ENCODE assay signal across 9 cellular contexts in the genomic region with DNA sequence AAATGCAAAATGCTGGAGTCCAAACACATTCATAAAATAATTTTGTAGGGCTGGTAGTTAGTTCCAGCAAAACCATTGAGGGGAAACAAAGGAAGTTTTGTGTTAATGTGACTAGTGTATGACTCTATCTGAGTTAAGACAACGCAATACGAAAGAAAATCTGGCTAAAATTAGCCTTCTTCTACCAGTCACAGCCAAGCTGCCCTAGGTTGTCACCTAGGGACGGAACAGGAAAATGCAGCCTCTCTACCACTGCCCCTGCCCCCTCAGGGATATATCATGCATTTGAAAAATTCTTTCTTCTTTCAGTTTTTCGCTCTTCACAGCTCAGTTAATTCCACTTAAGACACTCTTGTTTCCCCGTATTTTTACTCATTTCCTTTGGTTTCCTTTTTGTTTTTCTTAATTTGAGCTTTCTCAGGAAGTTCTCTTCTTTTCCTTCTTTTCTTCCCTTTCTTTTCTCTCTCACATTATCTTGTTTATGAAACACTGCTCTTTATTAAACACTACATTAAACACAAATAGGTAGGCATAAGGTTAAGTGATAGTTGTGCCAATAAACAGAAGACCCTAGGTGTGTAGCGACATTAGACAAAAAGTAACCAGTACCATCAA. TPM values are rescaled to one million over a fixed set of nuclear protein-coding genes. Genes with fewer than 3 reads are reported as not detected.
DNase-seq lines count a peak whose midpoint lies in the region; ATAC-seq and TF ChIP-seq lines count a peak whose summit lies in the region.
"Had no signal": no experiment of that assay in that cellular context is flagged by ENCODE, and none has a peak within 500 bp of the region (broad histone marks: within the 10 kb centered on the region; RNA-seq: fewer than 3 reads in every experiment).

No MANE protein-coding gene starts in this region.

- H3K9me3 Mint-ChIP-seq in activated CD4-positive, alpha-beta T cell treated with anti-CD3 and anti-CD28 coated beads for 36 hours (ENCODE audit: low read depth), result peaks cover 3% of the 10 kb centered on the region
- H3K9me3 Mint-ChIP-seq in activated CD4-positive, alpha-beta T cell treated with anti-CD3 and anti-CD28 coated beads, Interleukin-2, amount 10 ng/mL, durations not matched to agents 7 days and 5 days, result no peaks in the 10 kb centered on the region
- H3K9me3 Mint-ChIP-seq in nephron, result peaks cover 8% of the 10 kb centered on the region
- H3K9me3 Mint-ChIP-seq in activated naive CD4-positive, alpha-beta T cell treated with anti-CD3 and anti-CD28 coated beads for 36 hours, result no peaks in the 10 kb centered on the region

- H3K36me3 Mint-ChIP-seq in activated CD4-positive, alpha-beta T cell treated with anti-CD3 and anti-CD28 coated beads for 36 hours (ENCODE audit: low read depth), result no peaks in the 10 kb centered on the region
- H3K36me3 Mint-ChIP-seq in activated CD4-positive, alpha-beta T cell treated with anti-CD3 and anti-CD28 coated beads, Interleukin-2, amount 10 ng/mL, durations not matched to agents 7 days and 5 days (ENCODE audit: low read depth), result no peaks in the 10 kb centered on the region
- H3K36me3 Mint-ChIP-seq in nephron (ENCODE audit: low read depth), result no peaks in the 10 kb centered on the region
- no peaks in the 10 kb centered on the region for H3K36me3 Mint-ChIP-seq in activated naive CD4-positive, alpha-beta T cell treated with anti-CD3 and anti-CD28 coated beads for 36 hours (ENCODE audit: low read depth)

- peak; percentile 43 to 71 (median 64) for TF ChIP-seq CTCF in nephron (IDR thresholded peaks at IDR 0.05; ENCODE audit: unreplicated experiment in 3 of 3)

- peak; percentile 13 for DNase-seq in activated CD4-positive, alpha-beta T cell treated with anti-CD3 and anti-CD28 coated beads for 36 hours
- no peak for DNase-seq in activated CD4-positive, alpha-beta T cell treated with anti-CD3 and anti-CD28 coated beads, Interleukin-2, amount 10 ng/mL, durations not matched to agents 7 days and 5 days
- DNase-seq in M059J (ENCODE audit: low read depth) (peak; percentile 54), cerebellum (ENCODE audit: low spot score) (peak; percentile 33), MV-4-11 (lab: John Stamatoyannopoulos, UW) (no peak)
- no peak for DNase-seq in activated naive CD4-positive, alpha-beta T cell treated with anti-CD3 and anti-CD28 coated beads for 36 hours

- CTCF ChIA-PET in activated CD4-positive, alpha-beta T cell treated with anti-CD3 and anti-CD28 coated beads for 36 hours (lab: Charles Lee), result no interaction called here
- CTCF ChIA-PET in activated CD4-positive, alpha-beta T cell treated with anti-CD3 and anti-CD28 coated beads, Interleukin-2, amount 10 ng/mL, durations not matched to agents 7 days and 5 days (lab: Charles Lee), result interaction anchor here (0.6 kb wide), 1 partner anchor 226 kb away, joined by 3 read pairs; no protein-coding TSS in a partner anchor
- CTCF ChIA-PET in activated naive CD4-positive, alpha-beta T cell treated with anti-CD3 and anti-CD28 coated beads for 36 hours (lab: Charles Lee), result interaction anchor here (1.1 kb wide), 1 partner anchor 21 kb away, joined by 3 read pairs; no protein-coding TSS in a partner anchor

- H3K27me3 Mint-ChIP-seq in activated CD4-positive, alpha-beta T cell treated with anti-CD3 and anti-CD28 coated beads for 36 hours, result peaks cover 20% of the 10 kb centered on the region
- H3K27me3 Mint-ChIP-seq in activated CD4-positive, alpha-beta T cell treated with anti-CD3 and anti-CD28 coated beads, Interleukin-2, amount 10 ng/mL, durations not matched to agents 7 days and 5 days, result peaks cover 17% of the 10 kb centered on the region
- peaks cover 29% of the 10 kb centered on the region for H3K27me3 Mint-ChIP-seq in nephron (ENCODE audit: low read depth)
- peaks cover 28% of the 10 kb centered on the region for H3K27me3 Mint-ChIP-seq in activated naive CD4-positive, alpha-beta T cell treated with anti-CD3 and anti-CD28 coated beads for 36 hours (ENCODE audit: low read depth)

- H3K4me3 Mint-ChIP-seq in activated CD4-positive, alpha-beta T cell treated with anti-CD3 and anti-CD28 coated beads for 36 hours, result no peak overlapping the region
- no peak overlapping the region for H3K4me3 Mint-ChIP-seq in activated CD4-positive, alpha-beta T cell treated with anti-CD3 and anti-CD28 coated beads, Interleukin-2, amount 10 ng/mL, durations not matched to agents 7 days and 5 days
- no peak overlapping the region for H3K4me3 Mint-ChIP-seq in nephron
- no peak overlapping the region for H3K4me3 Mint-ChIP-seq in activated naive CD4-positive, alpha-beta T cell treated with anti-CD3 and anti-CD28 coated beads for 36 hours

- POLR2A ChIA-PET in activated CD4-positive, alpha-beta T cell treated with anti-CD3 and anti-CD28 coated beads for 36 hours (lab: Charles Lee), result no interaction called here
- POLR2A ChIA-PET in activated CD4-positive, alpha-beta T cell treated with anti-CD3 and anti-CD28 coated beads, Interleukin-2, amount 10 ng/mL, durations not matched to agents 7 days and 5 days (lab: Charles Lee), result no interaction called here

- H3K4me1 Mint-ChIP-seq in activated CD4-positive, alpha-beta T cell treated with anti-CD3 and anti-CD28 coated beads for 36 hours, result no peaks in the 10 kb centered on the region
- no peaks in the 10 kb centered on the region for H3K4me1 Mint-ChIP-seq in activated CD4-positive, alpha-beta T cell treated with anti-CD3 and anti-CD28 coated beads, Interleukin-2, amount 10 ng/mL, durations not matched to agents 7 days and 5 days
- no peaks in the 10 kb centered on the region for H3K4me1 Mint-ChIP-seq in nephron
- H3K4me1 Mint-ChIP-seq in activated naive CD4-positive, alpha-beta T cell treated with anti-CD3 and anti-CD28 coated beads for 36 hours (ENCODE audit: low read depth), result no peaks in the 10 kb centered on the region

- H3K27ac Mint-ChIP-seq in activated CD4-positive, alpha-beta T cell treated with anti-CD3 and anti-CD28 coated beads for 36 hours, result no peak overlapping the region
- no peak overlapping the region for H3K27ac Mint-ChIP-seq in activated CD4-positive, alpha-beta T cell treated with anti-CD3 and anti-CD28 coated beads, Interleukin-2, amount 10 ng/mL, durations not matched to agents 7 days and 5 days
- H3K27ac Mint-ChIP-seq in nephron, result no peak overlapping the region
- H3K27ac Mint-ChIP-seq in activated naive CD4-positive, alpha-beta T cell treated with anti-CD3 and anti-CD28 coated beads for 36 hours, result no peak overlapping the region

- peak; percentile 39 for ATAC-seq in activated CD4-positive, alpha-beta T cell treated with anti-CD3 and anti-CD28 coated beads for 36 hours
- ATAC-seq in GM21423 (IDR thresholded peaks at IDR 0.05; ENCODE audit: unreplicated experiment), result no peak

- intact Hi-C loops in activated CD4-positive, alpha-beta T cell treated with anti-CD3 and anti-CD28 coated beads for 36 hours (cut with DNase I, micrococcal nuclease), result no loop called here
- intact Hi-C loops in activated naive CD4-positive, alpha-beta T cell treated with anti-CD3 and anti-CD28 coated beads for 36 hours (cut with micrococcal nuclease), result no loop called here

RNA-seq across cellular contexts. Expression of gene KIRREL3, which starts 30.6 kb away (rescaled TPM):
- not detected for total RNA-seq in activated CD4-positive, alpha-beta T cell treated with anti-CD3 and anti-CD28 coated beads for 36 hours
- total RNA-seq in activated CD4-positive, alpha-beta T cell treated with anti-CD3 and anti-CD28 coated beads, Interleukin-2, amount 10 ng/mL, durations not matched to agents 7 days and 5 days, result not detected
- total RNA-seq in M059J (2014; rRNA removed; shearing (Covaris generic)), result 7.1 and 9.8 TPM in 2 replicates
- total RNA-seq in cerebellum, result 31.0 TPM
- not detected for total RNA-seq in activated naive CD4-positive, alpha-beta T cell treated with anti-CD3 and anti-CD28 coated beads for 36 hours
- total RNA-seq: activated CD8-positive, alpha-beta memory T cell treated with anti-CD3 and anti-CD28 coated beads for 36 hours had no signal

Comparison
In these comparisons a context has a peak if more than half of its experiments do, and no peak if none do; other contexts are left out.
1. DNase-seq: peak in activated CD4-positive, alpha-beta T cell treated with anti-CD3 and anti-CD28 coated beads for 36 hours (single experiment), M059J (single experiment) and cerebellum (single experiment); none in activated CD4-positive, alpha-beta T cell treated with anti-CD3 and anti-CD28 coated beads, Interleukin-2, amount 10 ng/mL, durations not matched to agents 7 days and 5 days (single experiment), MV-4-11 (single experiment) and activated naive CD4-positive, alpha-beta T cell treated with anti-CD3 and anti-CD28 coated beads for 36 hours (single experiment).